9 cellular contexts compared by ENCODE assay signal in genomic region chr6:136720045-136720760, GRCh38.
DNase-seq lines count a peak whose midpoint lies in the region; ATAC-seq and TF ChIP-seq lines count a peak whose summit lies in the region.
"Had no signal": no experiment of that assay in that cellular context is flagged by ENCODE, and none has a peak within 500 bp of the region (broad histone marks: within the 10 kb centered on the region; RNA-seq: fewer than 3 reads in every experiment).

No MANE protein-coding gene starts in this region.

- no peak overlapping the region for H3K9ac ChIP-seq in H9 (ENCODE audit: extremely low read depth, insufficient read length, low read length)

- in situ Hi-C loops in transverse colon (cut with MboI; ENCODE audit: low pct_ligation_motif_present in 1 of 4, low pct_unique_long_range_greater_than_20kb in 1 of 4, low sequenced_read_pairs in 3 of 4), result no loop called here

- no peaks in the 10 kb centered on the region for H4K20me1 ChIP-seq in H9 (ENCODE audit: control insufficient read depth, insufficient read depth, insufficient read length)

- H2BK15ac ChIP-seq in H9 (ENCODE audit: low read depth, low read length), result no peak overlapping the region

- H3K56ac ChIP-seq in H9 (ENCODE audit: insufficient read length, low read depth, low read length), result no peak overlapping the region

- no peak overlapping the region for H4K8ac ChIP-seq in H9 (replicated peaks; ENCODE audit: insufficient read length, low read depth, low read length)

- H3K23ac ChIP-seq in H9 (ENCODE audit: insufficient read length, low read depth, low read length), result no peak overlapping the region

- H2BK120ac ChIP-seq in H9 (ENCODE audit: low read depth, low read length, poor library complexity, severe bottlenecking), result no peak overlapping the region

- no peak for DNase-seq in left ventricle myocardium inferior
- DNase-seq in heart left ventricle, result no peak
- DNase-seq in NOMO-1 (lab: John Stamatoyannopoulos, UW; ENCODE audit: unreplicated experiment in 2 of 2), result peak; percentile 29 to 62
- no peak for DNase-seq in transverse colon
- DNase-seq in mucosa of gallbladder (ENCODE audit: low spot score), result no peak
- no peak for DNase-seq in H9

- TF ChIP-seq CTCF in left ventricle myocardium inferior (IDR thresholded peaks at IDR 0.05; ENCODE audit: borderline replicate concordance), result no peak
- no peak for TF ChIP-seq CTCF in heart left ventricle (IDR thresholded peaks at IDR 0.05)
- TF ChIP-seq CTCF in transverse colon (IDR thresholded peaks at IDR 0.05), result no peak
- no peak for TF ChIP-seq CTCF in H9 (conservative IDR thresholded peaks at IDR 0.05)

- TF ChIP-seq EP300 in transverse colon (IDR thresholded peaks at IDR 0.05; ENCODE audit: low read depth), result no peak

- no peak overlapping the region for H4K91ac ChIP-seq in H9 (ENCODE audit: insufficient read length, low read depth, low read length)

- H3K27ac Mint-ChIP-seq in H9, result 0 out of 7 replicates have a peak overlapping the region, but pooled peaks of 1 of the 3 experiments have one; percentile 19

- H3K4me1 ChIP-seq in left ventricle myocardium inferior, result peaks cover 35% of the 10 kb centered on the region
- peaks cover 0 to 54% (median 25%) of the 10 kb centered on the region in 12 donors for H3K4me1 ChIP-seq in heart left ventricle
- peaks cover 0 to 37% (median 6%) of the 10 kb centered on the region in 4 donors for H3K4me1 ChIP-seq in transverse colon
- peaks cover 3% of the 10 kb centered on the region; the same call in 1 of the 2 replicates for H3K4me1 ChIP-seq in H9 (ENCODE audit: insufficient read depth, low read length)

- H3K9me3 Mint-ChIP-seq in H9, result peaks cover 0 to 3% of the 10 kb centered on the region in 2 experiments; a peak in 2 of 5 replicates

- H3K36me3 Mint-ChIP-seq in H9 (ENCODE audit: insufficient read depth in 1 of 3, low read depth in 3 of 3), result peaks cover 0 to 3% (median 0%) of the 10 kb centered on the region in 3 experiments; a peak in 1 of 7 replicates

- H3K27ac ChIP-seq in left ventricle myocardium inferior (replicated peaks) (peak overlapping the region; percentile 79), heart left ventricle (peak overlapping the region in 2 of 12 donors; percentile 1 to 69), transverse colon (peak overlapping the region in 3 of 4 donors; percentile 0 to 34 (median 14)), H9 (ENCODE audit: insufficient read length, low read depth, low read length) (no peak overlapping the region)

- no peak overlapping the region for H3K4ac ChIP-seq in H9 (ENCODE audit: low read depth, low read length)

- WGBS in heart left ventricle, 4 donors, result 89 to 90% (median 89%) methylated on average over 13 of the region's 13 CpGs
- WGBS in transverse colon (ENCODE audit: low coverage in 1 of 2), 2 donors, result 72 to 75% methylated on average over 12 to 13 of the region's 13 CpGs
- no CpG with 5 or more reads among the region's 13 CpGs for WGBS in H9 (ENCODE audit: extremely low coverage, insufficient read length, low lambda C conversion rate)

- no peak overlapping the region for H2BK12ac ChIP-seq in H9 (ENCODE audit: insufficient read length, low read depth, low read length)

- H3K4me2 ChIP-seq in H9 (ENCODE audit: insufficient read depth, insufficient read length, low read length), result no peak overlapping the region

- H3K4me1 Mint-ChIP-seq in H9, result peaks cover 6 to 10% of the 10 kb centered on the region in 2 experiments; a peak in 3 of 4 replicates

- H3K79me2 ChIP-seq in H9 (ENCODE audit: insufficient read depth, low read length), result no peaks in the 10 kb centered on the region

- no peak overlapping the region for H3K14ac ChIP-seq in H9 (ENCODE audit: insufficient read depth, low read length)

- ATAC-seq in heart left ventricle (no peak), HG02678 (IDR thresholded peaks at IDR 0.05; ENCODE audit: unreplicated experiment) (peak; percentile 55), esophagus mucosa (no peak)

- H2AK5ac ChIP-seq in H9 (ENCODE audit: insufficient read length, low read length), result no peak overlapping the region

- H4K5ac ChIP-seq in H9 (ENCODE audit: insufficient read length, low read depth, low read length), result no peak overlapping the region

- H3K36me3 ChIP-seq in left ventricle myocardium inferior, result no peaks in the 10 kb centered on the region
- no peaks in the 10 kb centered on the region for H3K36me3 ChIP-seq in heart left ventricle
- H3K36me3 ChIP-seq in transverse colon, result no peaks in the 10 kb centered on the region

- H3T11ph ChIP-seq in H9 (ENCODE audit: low read length), result no peak overlapping the region

- H3K27me3 Mint-ChIP-seq in H9 (ENCODE audit: low read depth), result no peaks in the 10 kb centered on the region
- H3K27me3 Mint-ChIP-seq: brain had no signal

- no peaks in the 10 kb centered on the region for H3K79me1 ChIP-seq in H9 (ENCODE audit: insufficient read depth, low read depth, low read length, poor library complexity, severe bottlenecking)

- intact Hi-C loops in left ventricle myocardium inferior (cut with micrococcal nuclease) (no loop called here), heart left ventricle (cut with DNase I) (no loop called here), transverse colon (cut with DNase I; ENCODE audit: low total_unique reads) (no loop called here)

- H3K23me2 ChIP-seq in H9 (ENCODE audit: insufficient read length, low read depth, low read length, poor library complexity, severe bottlenecking), result no peaks in the 10 kb centered on the region

- H2BK5ac ChIP-seq in H9 (ENCODE audit: insufficient read length, low read length), result no peak overlapping the region

- H3K9me3 ChIP-seq in left ventricle myocardium inferior (replicated peaks) (peaks cover 10% of the 10 kb centered on the region), heart left ventricle (peaks cover 0 to 9% (median 4%) of the 10 kb centered on the region in 12 donors), transverse colon (no peaks in the 10 kb centered on the region), H9 (ENCODE audit: control insufficient read depth, low read depth, low read length) (no peaks in the 10 kb centered on the region)

- H3K4me3 Mint-ChIP-seq in H9, result no peak overlapping the region

- H2AFZ ChIP-seq in H9 (ENCODE audit: low read length), result no peak overlapping the region

- no peaks in the 10 kb centered on the region for H3K27me3 ChIP-seq in left ventricle myocardium inferior (ENCODE audit: low read depth)
- no peaks in the 10 kb centered on the region for H3K27me3 ChIP-seq in heart left ventricle
- no peaks in the 10 kb centered on the region for H3K27me3 ChIP-seq in transverse colon
- no peaks in the 10 kb centered on the region for H3K27me3 ChIP-seq in H9 (ENCODE audit: insufficient read depth, low read length)

- H3K4me3 ChIP-seq in left ventricle myocardium inferior (no peak overlapping the region), heart left ventricle (peak overlapping the region in 1 of 12 donors; percentile 19), transverse colon (no peak overlapping the region)

- H3K18ac ChIP-seq in H9 (ENCODE audit: insufficient read length, low read depth, low read length), result no peak overlapping the region

- H2BK20ac ChIP-seq in H9 (ENCODE audit: low read depth, low read length, poor library complexity, severe bottlenecking), result no peak overlapping the region

- no peak for TF ChIP-seq POLR2A in heart left ventricle (IDR thresholded peaks at IDR 0.05)
- no peak for TF ChIP-seq POLR2A in transverse colon (IDR thresholded peaks at IDR 0.05)

Comparison
In these comparisons a context has a peak if more than half of its experiments do, and no peak if none do; other contexts are left out.
1. DNase-seq: peak in NOMO-1 (2 of 2); none in left ventricle myocardium inferior (single experiment), heart left ventricle (0 of 5), transverse colon (single experiment), mucosa of gallbladder (single experiment) and H9 (single experiment).